ENCODE assay signal across 18 cellular contexts in the genomic region with DNA sequence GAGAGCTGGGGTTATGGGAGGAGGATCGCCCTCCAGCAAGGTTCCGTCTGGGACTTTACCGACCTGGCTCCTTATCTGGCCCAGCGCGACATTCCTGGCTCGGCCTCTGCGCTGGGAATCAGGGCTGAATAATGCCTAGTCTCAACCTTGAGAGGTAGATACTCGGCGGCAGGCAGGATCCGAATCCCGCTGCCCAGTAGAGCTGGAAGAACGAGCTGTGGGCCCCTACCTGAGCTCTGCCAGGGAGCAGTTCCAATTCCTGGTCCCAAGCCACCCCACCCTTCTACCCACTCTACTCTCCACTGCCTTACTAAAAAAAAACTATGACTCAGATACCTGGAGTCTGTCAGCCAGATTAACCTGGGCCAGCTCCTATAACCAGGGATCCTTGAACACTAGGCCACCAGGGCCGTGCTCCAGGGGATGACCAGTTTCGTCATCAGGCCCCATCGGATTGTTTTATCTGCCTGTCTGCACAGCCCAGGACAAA. TPM values are rescaled to one million over a fixed set of nuclear protein-coding genes. Genes with fewer than 3 reads are reported as not detected.
DNase-seq lines count a peak whose midpoint lies in the region; ATAC-seq and TF ChIP-seq lines count a peak whose summit lies in the region.
"Had no signal": no experiment of that assay in that cellular context is flagged by ENCODE, and none has a peak within 500 bp of the region (broad histone marks: within the 10 kb centered on the region; RNA-seq: fewer than 3 reads in every experiment).

No MANE protein-coding gene starts in this region.

- H4K91ac ChIP-seq in trophoblast cell (ENCODE audit: low read depth, low read length) = peak overlapping the region; percentile 71

- H3K79me1 ChIP-seq in trophoblast cell (ENCODE audit: low read length) = peaks cover 29% of the 10 kb centered on the region

- peaks cover 28% of the 10 kb centered on the region for H3F3A ChIP-seq in GM23338 (replicated peaks; ENCODE audit: low read depth)

- peak; percentile 65 for DNase-seq in GM23338 (ENCODE audit: low spot score)
- peak; percentile 80 to 87 for DNase-seq in trophoblast cell
- no peak for DNase-seq in cerebellar cortex (ENCODE audit: low spot score)
- DNase-seq in SW 1271 (lab: John Stamatoyannopoulos, UW) = no peak
- no peak for DNase-seq in COR-L47 (lab: John Stamatoyannopoulos, UW)
- DNase-seq in chondrocyte (ENCODE audit: low spot score) = no peak
- DNase-seq: activated CD4-positive, alpha-beta T cell treated with anti-CD3 and anti-CD28 coated beads for 4 hours; activated gamma-delta T cell; amygdala; GDM1; NCI-H1694; NCI-H226 had no signal

- no peak for TF ChIP-seq CTCF in GM23338 (conservative IDR thresholded peaks at IDR 0.05; ENCODE audit: low read depth in 2 of 2)
- TF ChIP-seq CTCF in chondrocyte (IDR thresholded peaks at IDR 0.05) = no peak

- peak overlapping the region; percentile 66 for H3K4me3 ChIP-seq in GM23338
- peak overlapping the region; percentile 77 for H3K4me3 ChIP-seq in iPS-18a (ENCODE audit: low read length)
- no peak overlapping the region for H3K4me3 ChIP-seq in trophoblast cell (ENCODE audit: low read depth, low read length)

- peak overlapping the region; percentile 80 for H2BK120ac ChIP-seq in trophoblast cell (ENCODE audit: insufficient read depth, low read length, poor library complexity)

- H4K20me1 ChIP-seq in GM23338 (replicated peaks; ENCODE audit: insufficient read depth) = peaks cover 9% of the 10 kb centered on the region; the same call in 1 of the 2 replicates

- peak overlapping the region; percentile 83 for H3K18ac ChIP-seq in trophoblast cell (ENCODE audit: low read length)

- H3K9me3 Mint-ChIP-seq in GM23338 (no peaks in the 10 kb centered on the region), chondrocyte (ENCODE audit: low read depth) (no peaks in the 10 kb centered on the region)
- H3K9me3 Mint-ChIP-seq in activated T-helper 17 cell treated with anti-CD3 and anti-CD28 coated beads, Interleukin-2, amount 50 U/mL, for 72 hours = no peaks in the 10 kb centered on the region

- peak overlapping the region; percentile 37 for H2BK12ac ChIP-seq in trophoblast cell (ENCODE audit: low read length)

- H3K4me2 ChIP-seq in GM23338 = peak overlapping the region; percentile 90
- peak overlapping the region; percentile 87 for H3K4me2 ChIP-seq in trophoblast cell (ENCODE audit: low read length)

- H3K27me3 Mint-ChIP-seq in GM23338 (ENCODE audit: insufficient read depth, low read depth, poor library complexity) (peaks cover 80% of the 10 kb centered on the region), chondrocyte (ENCODE audit: low read depth) (peaks cover 94% of the 10 kb centered on the region)
- H3K27me3 Mint-ChIP-seq in activated T-helper 17 cell treated with anti-CD3 and anti-CD28 coated beads, Interleukin-2, amount 50 U/mL, for 72 hours = peaks cover 48% of the 10 kb centered on the region

- H3K4me1 Mint-ChIP-seq in GM23338 (peaks cover 36% of the 10 kb centered on the region), chondrocyte (ENCODE audit: low read depth) (peaks cover 16% of the 10 kb centered on the region)
- H3K4me1 Mint-ChIP-seq in activated T-helper 17 cell treated with anti-CD3 and anti-CD28 coated beads, Interleukin-2, amount 50 U/mL, for 72 hours = peaks cover 9% of the 10 kb centered on the region

- H4K8ac ChIP-seq in trophoblast cell (ENCODE audit: low read depth, low read length) = peak overlapping the region; percentile 40

- H3K9me3 ChIP-seq in iPS-18a (ENCODE audit: control insufficient read depth, low read depth, low read length) (no peaks in the 10 kb centered on the region), trophoblast cell (ENCODE audit: insufficient read depth, low read depth, low read length) (peaks cover 2% of the 10 kb centered on the region)

- no peaks in the 10 kb centered on the region for H3K36me3 Mint-ChIP-seq in GM23338 (ENCODE audit: low read depth)
- peaks cover 5% of the 10 kb centered on the region for H3K36me3 Mint-ChIP-seq in activated T-helper 17 cell treated with anti-CD3 and anti-CD28 coated beads, Interleukin-2, amount 50 U/mL, for 72 hours (ENCODE audit: low read depth)
- H3K36me3 Mint-ChIP-seq in chondrocyte (ENCODE audit: low read depth) = peaks cover 2% of the 10 kb centered on the region

- H3K4me1 ChIP-seq in GM23338 (ENCODE audit: insufficient read depth) = peaks cover 36% of the 10 kb centered on the region
- H3K4me1 ChIP-seq in iPS-18a (ENCODE audit: control insufficient read depth, low read depth, low read length) = peaks cover 21% of the 10 kb centered on the region
- H3K4me1 ChIP-seq in trophoblast cell (ENCODE audit: control insufficient read depth in 1 of 2, insufficient read depth in 2 of 2, low read length in 2 of 2) = peaks cover 33 to 43% of the 10 kb centered on the region in 2 experiments

- no peak overlapping the region for H3K9ac ChIP-seq in iPS-18a (ENCODE audit: low read length)
- no peak overlapping the region for H3K9ac ChIP-seq in trophoblast cell (ENCODE audit: low read length)
- H3K9ac ChIP-seq: parathyroid adenoma had no signal

- H3K9me2 ChIP-seq in GM23338 (ENCODE audit: insufficient read depth) = no peaks in the 10 kb centered on the region

- peak overlapping the region; percentile 54 for H3K4ac ChIP-seq in trophoblast cell (ENCODE audit: low read depth, low read length)

- H3K4me3 Mint-ChIP-seq in GM23338 (peak overlapping the region; percentile 72), chondrocyte (ENCODE audit: unreplicated experiment) (no peak overlapping the region)
- peak overlapping the region; percentile 88 for H3K4me3 Mint-ChIP-seq in activated T-helper 17 cell treated with anti-CD3 and anti-CD28 coated beads, Interleukin-2, amount 50 U/mL, for 72 hours

- H3K79me2 ChIP-seq in GM23338 (replicated peaks; ENCODE audit: insufficient read depth) (no peaks in the 10 kb centered on the region), trophoblast cell (ENCODE audit: control insufficient read depth, insufficient read depth, low read length, poor library complexity) (peaks cover 16% of the 10 kb centered on the region)
- H3K79me2 ChIP-seq: parathyroid adenoma had no signal

- H4K12ac ChIP-seq in trophoblast cell (ENCODE audit: low read depth, low read length) = no peak overlapping the region

- H2BK5ac ChIP-seq in trophoblast cell (ENCODE audit: low read depth, low read length, poor library complexity) = peak overlapping the region; percentile 83

- H2AFZ ChIP-seq in GM23338 = peak overlapping the region; percentile 80
- H2AFZ ChIP-seq in trophoblast cell (ENCODE audit: insufficient read depth, low read length, poor library complexity) = peak overlapping the region; percentile 66
- H2AFZ ChIP-seq: parathyroid adenoma had no signal

- H3K23ac ChIP-seq in trophoblast cell (ENCODE audit: low read length) = no peak overlapping the region

- H3K27me3 ChIP-seq in GM23338 (ENCODE audit: insufficient read depth) = peaks cover 100% of the 10 kb centered on the region
- H3K27me3 ChIP-seq in iPS-18a (ENCODE audit: control insufficient read depth, insufficient read depth, low read length) = peaks cover 99% of the 10 kb centered on the region
- no peaks in the 10 kb centered on the region for H3K27me3 ChIP-seq in trophoblast cell (ENCODE audit: insufficient read depth, low read length)

- WGBS in trophoblast cell (ENCODE audit: extremely low coverage, insufficient coverage, insufficient read length) = no CpG with 5 or more reads among the region's 15 CpGs

- peak; percentile 8 for ATAC-seq in GM23338
- no peak for ATAC-seq in activated T-helper 17 cell treated with anti-CD3 and anti-CD28 coated beads, Interleukin-2, amount 50 U/mL, for 72 hours (replicated peaks)

- H3K27ac ChIP-seq in GM23338 (ENCODE audit: low read depth) (no peak overlapping the region), iPS-18a (ENCODE audit: low read length) (no peak overlapping the region), trophoblast cell (ENCODE audit: low read depth, low read length) (peak overlapping the region; percentile 92)
- H3K27ac ChIP-seq: parathyroid adenoma had no signal

- H3K36me3 ChIP-seq in GM23338 (ENCODE audit: insufficient read depth) (no peaks in the 10 kb centered on the region), iPS-18a (ENCODE audit: control insufficient read depth, low read depth, low read length) (no peaks in the 10 kb centered on the region), trophoblast cell (ENCODE audit: control insufficient read depth in 1 of 2, insufficient read depth in 2 of 2, low read length in 2 of 2) (peaks cover 1 to 2% of the 10 kb centered on the region in 2 experiments)

- H2AK5ac ChIP-seq in trophoblast cell (ENCODE audit: low read length) = peak overlapping the region; percentile 31

- peak overlapping the region; percentile 23 for H3K14ac ChIP-seq in trophoblast cell (ENCODE audit: low read length)

- no peak overlapping the region for H3K27ac Mint-ChIP-seq in GM23338
- H3K27ac Mint-ChIP-seq in activated T-helper 17 cell treated with anti-CD3 and anti-CD28 coated beads, Interleukin-2, amount 50 U/mL, for 72 hours = no peak overlapping the region
- no peak overlapping the region for H3K27ac Mint-ChIP-seq in chondrocyte (ENCODE audit: unreplicated experiment)

TF ChIP-seq in GM23338, 12 proteins besides CTCF, POLR2A, EP300 and RAD21:
- TF ChIP-seq POLR2AphosphoS5 (IDR thresholded peaks at IDR 0.05; ENCODE audit: low read depth) = no peak
- no peak for TF ChIP-seq EZH2 (IDR thresholded peaks at IDR 0.05; ENCODE audit: low read depth, unreplicated experiment)
- TF ChIP-seq CREB1 (CRISPR knock-in tag; IDR thresholded peaks at IDR 0.05; ENCODE audit: low read depth) = no peak
TF ChIP-seq in GM23338: peak in this region for 0.

RNA-seq across cellular contexts. Expression of a gene that starts 53.6 kb away (rescaled TPM):
- 1.6 and 1.7 TPM in 2 replicates for total RNA-seq in GM23338 (2014; rRNA removed; shearing (Covaris generic))
- polyA plus RNA-seq in GM23338 (2016; fragmentation: Nextera tagmentation; extraction: Ambion mirVana) = 1.2 and 2.1 TPM in 2 replicates
- not detected for total RNA-seq in activated T-helper 17 cell treated with anti-CD3 and anti-CD28 coated beads, Interleukin-2, amount 50 U/mL, for 72 hours
- polyA plus RNA-seq in trophoblast cell (2013) = 9.3 and 10.1 TPM in 2 replicates
- total RNA-seq in chondrocyte = not detected in 3 replicates
- total RNA-seq: fibroblast of villous mesenchyme, HT1080, skeletal muscle tissue had no signal

Comparison
In these comparisons a context has a peak if more than half of its experiments do, and no peak if none do; other contexts are left out.
1. DNase-seq: peak in GM23338 (single experiment) and trophoblast cell (2 of 2); none in cerebellar cortex (single experiment), SW 1271 (0 of 2), COR-L47 (single experiment) and chondrocyte (single experiment).